Comparison of ENCODE assay signal across 10 cellular contexts in genomic region chr9:109474944-109475343, GRCh38.
"Had no signal": no experiment of that assay in that cellular context is flagged by ENCODE, and none has a peak within 500 bp of the region (broad histone marks: within the 10 kb centered on the region; RNA-seq: fewer than 3 reads in every experiment).

No MANE protein-coding gene starts in this region.

- ATAC-seq: activated CD8-positive, alpha-beta T cell treated with anti-CD3 and anti-CD28 coated beads, Interleukin-2, amount 10 ng/mL, durations not matched to agents 7 days and 5 days; activated naive CD4-positive, alpha-beta T cell treated with anti-CD3 and anti-CD28 coated beads, Interleukin-2, amount 50 U/mL, for 72 hours; stimulated activated memory B cell treated with anti-CD40 and anti-IgM and Interleukin-4, amounts not matched to agents 10 μg/mL and 1 μg/mL and 100 μg/mL, for 72 hours; WTC11 had no signal

- H3K4me3 ChIP-seq: transverse colon had no signal

- H3K36me3 ChIP-seq: transverse colon had no signal

- H3K9me3 ChIP-seq: transverse colon had no signal

- DNase-seq: activated CD4-positive, alpha-beta T cell treated with anti-CD3 and anti-CD28 coated beads for 4 hours; activated CD8-positive, alpha-beta memory T cell treated with anti-CD3 and anti-CD28 coated beads, Interleukin-2, amount 50 U/mL, for 4 hours; activated CD8-positive, alpha-beta T cell treated with anti-CD3 and anti-CD28 coated beads, Interleukin-2, amount 10 ng/mL, durations not matched to agents 7 days and 5 days; activated gamma-delta T cell; activated T-cell treated with anti-CD3 and anti-CD28 coated beads, Interleukin-2, amount 50 U/mL, for 48 hours; stimulated activated CD4-positive, alpha-beta T cell treated with anti-CD3 and anti-CD28 coated beads, Interleukin-2, amount 100 ng/mL, for 48 hours; transverse colon had no signal

- H3K27me3 ChIP-seq: transverse colon had no signal
